In genomic region chr18:44852818-44853217, GRCh38 we compare ENCODE assay signal across 1 cellular context.
TF ChIP-seq lines count a peak whose summit lies in the region.

No MANE protein-coding gene starts in this region.

TF ChIP-seq in HepG2, 621 proteins besides CTCF, POLR2A, EP300 and RAD21 (continued from another document):
- no peak for TF ChIP-seq ZNF503 (CRISPR knock-in tag; IDR thresholded peaks at IDR 0.05)
- TF ChIP-seq MTF1 (CRISPR knock-in tag; IDR thresholded peaks at IDR 0.05) = no peak
- no peak for TF ChIP-seq THYN1 (CRISPR knock-in tag; IDR thresholded peaks at IDR 0.05; ENCODE audit: borderline replicate concordance, low read depth)
- TF ChIP-seq ZNF7 (CRISPR knock-in tag; IDR thresholded peaks at IDR 0.05) = 0 out of 2 replicates have a peak, but pooled peaks have one; percentile 29
- TF ChIP-seq ZNF329 (CRISPR knock-in tag; IDR thresholded peaks at IDR 0.05; ENCODE audit: low read depth) = no peak
- TF ChIP-seq STAT6 (CRISPR knock-in tag; IDR thresholded peaks at IDR 0.05; ENCODE audit: borderline replicate concordance) = no peak
- TF ChIP-seq PAXIP1 (CRISPR knock-in tag; conservative IDR thresholded peaks at IDR 0.05) = no peak
- TF ChIP-seq ZSCAN12 (CRISPR knock-in tag; IDR thresholded peaks at IDR 0.05) = no peak
- no peak for TF ChIP-seq ZNF432 (CRISPR knock-in tag; IDR thresholded peaks at IDR 0.05; ENCODE audit: borderline replicate concordance)
- no peak for TF ChIP-seq DNMT3B (CRISPR knock-in tag; conservative IDR thresholded peaks at IDR 0.05)
- TF ChIP-seq TFAP4 (IDR thresholded peaks at IDR 0.05; ENCODE audit: borderline replicate concordance, low read depth) = no peak
- TF ChIP-seq JUNB (CRISPR knock-in tag; IDR thresholded peaks at IDR 0.05; ENCODE audit: borderline replicate concordance) = no peak
